ENCODE assay signal across 9 cellular contexts in genomic region chr9:109267555-109267954, GRCh38.
"Had no signal": no experiment of that assay in that cellular context is flagged by ENCODE, and none has a peak within 500 bp of the region (broad histone marks: within the 10 kb centered on the region; RNA-seq: fewer than 3 reads in every experiment).

No MANE protein-coding gene starts in this region.

- H3K4me3 ChIP-seq: GM23248, HAP-1 had no signal

- H3K27ac ChIP-seq: GM23248, HL-60, KMS-11 had no signal

- H3K9ac ChIP-seq: GM23248, KMS-11 had no signal

- H3K4me2 ChIP-seq: KMS-11 had no signal

- ATAC-seq: HCT116 had no signal

- DNase-seq: GM23248, GOT3, H7, HFFc6, KBM-7 had no signal

- H3K9me3 ChIP-seq: HAP-1 had no signal

- H2AFZ ChIP-seq: GM23248 had no signal
